7 cellular contexts compared by ENCODE assay signal in genomic region chr1:45569962-45570581, GRCh38. TPM values are rescaled to one million over a fixed set of nuclear protein-coding genes. Genes with fewer than 3 reads are reported as not detected.
DNase-seq lines count a peak whose midpoint lies in the region; FAIRE-seq and TF ChIP-seq lines count a peak whose summit lies in the region.

No MANE protein-coding gene starts in this region.

- TF ChIP-seq CTCF in OCI-LY7 (conservative IDR thresholded peaks at IDR 0.05; ENCODE audit: low read length) (peak; percentile 99), esophagus squamous epithelium (IDR thresholded peaks at IDR 0.05) (peak; percentile 93 to 99 (median 98)), nephron (IDR thresholded peaks at IDR 0.05; ENCODE audit: unreplicated experiment in 3 of 3) (peak; percentile 90 to 98 (median 94))

- peaks cover 64% of the 10 kb centered on the region for H3K36me3 ChIP-seq in OCI-LY7 (ENCODE audit: insufficient read depth, low read length)
- peaks cover 11 to 64% (median 13%) of the 10 kb centered on the region in 3 donors for H3K36me3 ChIP-seq in esophagus squamous epithelium

- DNase-seq in GM12892 (ENCODE audit: insufficient read length): no peak
- peak; percentile 51 for DNase-seq in HTR-8/SVneo (ENCODE audit: insufficient read length, low spot score)
- peak; percentile 77 for DNase-seq in OCI-LY7 (ENCODE audit: low spot score)
- peak; percentile 64 for DNase-seq in activated T-cell treated with anti-CD3 and anti-CD28 coated beads for 4 hours
- no peak for DNase-seq in esophagus squamous epithelium (lab: John Stamatoyannopoulos, UW)
- DNase-seq in stimulated activated naive CD4-positive, alpha-beta T cell (lab: John Stamatoyannopoulos, UW): peak; percentile 42 to 81 (median 59)

- intact Hi-C loops in OCI-LY7 (cut with micrococcal nuclease; ENCODE audit: unreplicated experiment): loop anchor here (1.0 to 2.0 kb wide), 3 partner anchors 58 to 211 kb away; partner anchors contain the start of genes CCDC163 and MMACHC
- intact Hi-C loops in esophagus squamous epithelium (cut with DNase I): loop anchor here (5.0 to 10.0 kb wide), 2 partner anchors 63 to 225 kb away; partner anchors contain the start of genes MUTYH and TOE1

- POLR2A ChIA-PET in OCI-LY7 (lab: Charles Lee): interaction anchor here (0.7 to 3.5 kb wide), 6 partner anchors 12 to 70 kb away, joined by 3 to 27 read pairs (median 4); partner anchors contain the start of genes CCDC163, MMACHC and PRDX1

- H3K27ac Mint-ChIP-seq in nephron: no peak overlapping the region

- no peak overlapping the region for H3K27ac ChIP-seq in OCI-LY7 (ENCODE audit: low read depth, low read length, poor library complexity, severe bottlenecking)
- H3K27ac ChIP-seq in esophagus squamous epithelium: peak overlapping the region in 3 of 4 donors; percentile 40 to 60 (median 50)

- H3K4me1 Mint-ChIP-seq in nephron: no peaks in the 10 kb centered on the region

- no TSS peak for BruUV-seq in OCI-LY7 (replicated peaks; lab: Mats Ljungman, UMichigan)

- FAIRE-seq in GM12892 (lab: Jason Lieb, UNC) (peak; percentile 93), HTR-8/SVneo (lab: Jason Lieb, UNC) (no peak)

- TF ChIP-seq POLR2A in GM12892 (IDR thresholded peaks at IDR 0.05; ENCODE audit: low read depth, low read length): no peak
- no peak for TF ChIP-seq POLR2A in esophagus squamous epithelium (IDR thresholded peaks at IDR 0.05)

- H3K36me3 Mint-ChIP-seq in nephron (ENCODE audit: low read depth): peaks cover 30% of the 10 kb centered on the region

- no peaks in the 10 kb centered on the region for H3K27me3 Mint-ChIP-seq in nephron (ENCODE audit: low read depth)

- CTCF ChIA-PET in OCI-LY7 (lab: Charles Lee; ENCODE audit: unreplicated experiment): interaction anchor here (0.6 to 2.3 kb wide), 6 partner anchors 11 to 654 kb away, joined by 3 to 12 read pairs (median 4); partner anchors contain the start of genes CCDC163 and MMACHC

- no peaks in the 10 kb centered on the region for H3K9me3 Mint-ChIP-seq in nephron

- 5 to 16% methylated on average over 4 to 7 of the region's 8 CpGs for WGBS in esophagus squamous epithelium, 2 donors

- H3K9me3 ChIP-seq in OCI-LY7 (ENCODE audit: low read length) (no peaks in the 10 kb centered on the region), esophagus squamous epithelium (no peaks in the 10 kb centered on the region)

- no peaks in the 10 kb centered on the region for H3K79me2 ChIP-seq in OCI-LY7 (ENCODE audit: insufficient read depth, low read depth, low read length)

- H3K27me3 ChIP-seq in esophagus squamous epithelium: no peaks in the 10 kb centered on the region

- no peaks in the 10 kb centered on the region for H4K20me1 ChIP-seq in OCI-LY7 (ENCODE audit: insufficient read depth, low read length)

- H3K4me1 ChIP-seq in OCI-LY7 (ENCODE audit: insufficient read depth, low read length, poor library complexity, severe bottlenecking) (no peaks in the 10 kb centered on the region), esophagus squamous epithelium (peaks cover 3 to 44% (median 10%) of the 10 kb centered on the region in 3 donors)

- no peaks in the 10 kb centered on the region for H3K9me2 ChIP-seq in OCI-LY7 (ENCODE audit: insufficient read depth, low read length)

- H3K4me3 ChIP-seq in OCI-LY7 (ENCODE audit: low read depth, low read length, poor library complexity, severe bottlenecking): no peak overlapping the region
- H3K4me3 ChIP-seq in esophagus squamous epithelium: no peak overlapping the region

- no peak overlapping the region for H3K4me2 ChIP-seq in OCI-LY7 (ENCODE audit: low read length)

- no peak overlapping the region for H2AFZ ChIP-seq in OCI-LY7 (ENCODE audit: low read length)

- H3K4me3 Mint-ChIP-seq in nephron: no peak overlapping the region

RNA-seq across cellular contexts. Expression of gene NASP, which starts 13.8 kb away (rescaled TPM):
- 184 TPM for polyA plus RNA-seq in GM12892 (2012; ENCODE audit: missing spikeins)
- 210 and 267 TPM in 2 replicates for total RNA-seq in OCI-LY7 (2014; rRNA removed; shearing (Covaris generic))
- total RNA-seq in OCI-LY7 (2022) (373 and 394 TPM in 2 replicates), esophagus squamous epithelium (10 to 100 TPM; 40.0 to 71.7 (median 63.4) TPM)

RNA-seq across cellular contexts. Expression of gene AKR1A1, which starts 19.4 kb away (rescaled TPM):
- polyA plus RNA-seq in GM12892 (2012; ENCODE audit: missing spikeins): 246 TPM
- 110 and 142 TPM in 2 replicates for total RNA-seq in OCI-LY7 (2014; rRNA removed; shearing (Covaris generic))
- total RNA-seq in OCI-LY7 (2022) (141 and 152 TPM in 2 replicates), esophagus squamous epithelium (100 to 1,000 TPM; 122 to 164 (median 146) TPM)

RNA-seq across cellular contexts. Expression of gene PRDX1, which starts 48.4 kb away (rescaled TPM):
- polyA plus RNA-seq in GM12892 (2012; ENCODE audit: missing spikeins): 985 TPM
- 725 and 814 TPM in 2 replicates for total RNA-seq in OCI-LY7 (2014; rRNA removed; shearing (Covaris generic))
- total RNA-seq in OCI-LY7 (2022) (851 and 938 TPM in 2 replicates), esophagus squamous epithelium (1,000 to 10,000 TPM in 3 of 4 donors, 100 to 1,000 TPM in 1; 531 to 1,461 (median 1,071) TPM)

RNA-seq across cellular contexts. Expression of gene CCDC17, which starts 53.8 kb away (rescaled TPM):
- polyA plus RNA-seq in GM12892 (2012; ENCODE audit: missing spikeins): 0.91 TPM
- 2.8 and 3.2 TPM in 2 replicates for total RNA-seq in OCI-LY7 (2014; rRNA removed; shearing (Covaris generic))
- 5.0 and 5.6 TPM in 2 replicates for total RNA-seq in OCI-LY7 (2022)
- total RNA-seq in esophagus squamous epithelium: 1 to 10 TPM in 3 of 4 donors, under 1 TPM in 1; 0.38 to 3.6 (median 2.4) TPM

Comparison
In these comparisons a context has a peak if more than half of its experiments do, and no peak if none do; other contexts are left out.
1. DNase-seq: peak in HTR-8/SVneo (single experiment), OCI-LY7 (single experiment), activated T-cell treated with anti-CD3 and anti-CD28 coated beads for 4 hours (single experiment) and stimulated activated naive CD4-positive, alpha-beta T cell (6 of 6); none in GM12892 (single experiment) and esophagus squamous epithelium (single experiment).
2. Peak in every context shown above with its lines, with median percentiles within 50 percentile points of each other: CTCF ChIP-seq.